Comparison of ENCODE assay signal across 1 cellular context in the genomic region with DNA sequence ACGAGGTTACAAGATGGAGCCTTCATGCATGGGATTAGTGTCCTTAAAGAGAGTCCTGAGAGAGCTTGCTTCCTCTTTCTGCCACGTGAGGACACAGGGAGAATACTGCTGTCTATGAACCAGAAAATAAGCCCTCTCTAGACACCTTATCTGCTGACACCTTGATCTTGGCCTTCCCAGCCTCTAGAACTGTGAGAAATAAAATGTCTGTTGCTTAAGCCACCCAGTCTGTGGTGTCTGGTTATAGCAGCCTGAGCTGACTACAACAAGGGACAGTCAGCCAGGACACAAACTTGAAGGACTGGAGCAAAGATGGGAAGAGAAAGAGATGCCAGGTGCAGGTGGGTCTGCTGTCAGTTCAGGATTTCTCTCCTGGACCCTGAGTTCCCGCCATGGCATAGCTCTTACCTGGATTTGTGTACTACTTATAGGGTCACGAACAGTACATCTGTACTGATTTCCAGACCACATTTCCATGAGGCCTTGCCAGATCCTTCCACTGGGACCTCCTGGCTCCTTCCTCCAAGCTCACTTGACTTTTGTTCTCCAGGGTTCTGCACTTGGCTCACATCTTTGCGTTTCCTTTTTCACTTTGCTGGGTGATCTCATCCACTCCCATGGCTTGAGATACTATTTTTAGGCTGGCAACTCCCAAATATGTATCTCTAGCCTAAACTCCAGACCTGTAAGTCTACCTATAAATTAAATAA.
TF ChIP-seq lines count a peak whose summit lies in the region.

No MANE protein-coding gene starts in this region.

TF ChIP-seq in IMR-90, 13 proteins besides CTCF, POLR2A, EP300 and RAD21:
- TF ChIP-seq RFX5 (IDR thresholded peaks at IDR 0.05; ENCODE audit: low read depth, low read length) (no peak), FOS (IDR thresholded peaks at IDR 0.05; ENCODE audit: low read depth, low read length) (no peak), SMC3 (IDR thresholded peaks at IDR 0.05; ENCODE audit: low read depth, low read length) (no peak), RCOR1 (IDR thresholded peaks at IDR 0.05; ENCODE audit: insufficient replicate concordance, low read length) (no peak), CHD1 (IDR thresholded peaks at IDR 0.05; ENCODE audit: low read depth, low read length) (no peak), CEBPB (IDR thresholded peaks at IDR 0.05; ENCODE audit: low read depth, low read length) (no peak), BHLHE40 (IDR thresholded peaks at IDR 0.05; ENCODE audit: low read depth, low read length) (no peak), MAFK (IDR thresholded peaks at IDR 0.05; ENCODE audit: low read depth, low read length) (no peak), MAZ (IDR thresholded peaks at IDR 0.05; ENCODE audit: borderline replicate concordance, low read depth, low read length) (no peak), NFE2L2 (IDR thresholded peaks at IDR 0.05; ENCODE audit: low read depth, low read length) (no peak), MXI1 (IDR thresholded peaks at IDR 0.05; ENCODE audit: borderline replicate concordance, low read depth, low read length) (no peak)
- TF ChIP-seq, protein P1, sequence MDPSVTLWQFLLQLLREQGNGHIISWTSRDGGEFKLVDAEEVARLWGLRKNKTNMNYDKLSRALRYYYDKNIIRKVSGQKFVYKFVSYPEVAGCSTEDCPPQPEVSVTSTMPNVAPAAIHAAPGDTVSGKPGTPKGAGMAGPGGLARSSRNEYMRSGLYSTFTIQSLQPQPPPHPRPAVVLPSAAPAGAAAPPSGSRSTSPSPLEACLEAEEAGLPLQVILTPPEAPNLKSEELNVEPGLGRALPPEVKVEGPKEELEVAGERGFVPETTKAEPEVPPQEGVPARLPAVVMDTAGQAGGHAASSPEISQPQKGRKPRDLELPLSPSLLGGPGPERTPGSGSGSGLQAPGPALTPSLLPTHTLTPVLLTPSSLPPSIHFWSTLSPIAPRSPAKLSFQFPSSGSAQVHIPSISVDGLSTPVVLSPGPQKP (IDR thresholded peaks at IDR 0.05; ENCODE audit: borderline replicate concordance, low read depth, low read length), result no peak
- TF ChIP-seq, protein P2, sequence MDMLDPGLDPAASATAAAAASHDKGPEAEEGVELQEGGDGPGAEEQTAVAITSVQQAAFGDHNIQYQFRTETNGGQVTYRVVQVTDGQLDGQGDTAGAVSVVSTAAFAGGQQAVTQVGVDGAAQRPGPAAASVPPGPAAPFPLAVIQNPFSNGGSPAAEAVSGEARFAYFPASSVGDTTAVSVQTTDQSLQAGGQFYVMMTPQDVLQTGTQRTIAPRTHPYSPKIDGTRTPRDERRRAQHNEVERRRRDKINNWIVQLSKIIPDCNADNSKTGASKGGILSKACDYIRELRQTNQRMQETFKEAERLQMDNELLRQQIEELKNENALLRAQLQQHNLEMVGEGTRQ (IDR thresholded peaks at IDR 0.05; ENCODE audit: low read depth, low read length), result no peak
